ENCODE assay signal across 20 cellular contexts in the genomic region with DNA sequence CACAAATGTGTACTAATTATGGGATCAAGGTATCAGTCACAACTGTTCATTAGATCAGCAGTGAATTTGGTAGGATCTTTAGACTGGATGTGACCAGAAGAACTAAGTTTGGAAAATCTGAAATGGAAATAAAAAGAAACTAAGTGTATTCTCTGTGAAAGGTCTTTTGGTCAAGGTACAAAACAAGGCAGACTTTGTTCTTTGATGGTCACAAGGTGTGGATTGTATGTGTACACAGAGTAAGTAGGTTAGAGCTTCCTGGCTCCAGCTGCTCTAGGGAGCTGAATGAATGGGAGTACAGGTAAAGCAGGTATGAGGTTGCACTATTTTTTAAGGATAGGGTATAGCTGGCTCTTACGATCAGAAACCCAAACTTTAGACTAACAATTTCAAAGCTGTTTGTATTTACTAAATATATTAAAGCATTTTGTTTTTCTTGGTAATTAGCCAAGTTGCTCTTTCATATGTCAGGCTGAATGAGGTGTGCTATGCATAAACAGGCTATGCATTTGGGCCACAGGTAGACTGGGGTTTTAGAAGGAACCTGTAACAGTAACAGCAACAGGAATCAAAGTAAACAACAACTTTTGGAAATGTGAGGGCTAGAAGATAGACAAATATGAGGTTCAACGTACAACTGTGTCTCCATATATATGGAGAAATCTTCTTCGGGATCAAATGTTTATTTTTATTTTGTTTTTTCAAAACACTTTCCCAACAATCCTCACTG. TPM values are rescaled to one million over a fixed set of nuclear protein-coding genes. Genes with fewer than 3 reads are reported as not detected.
DNase-seq lines count a peak whose midpoint lies in the region; ATAC-seq and TF ChIP-seq lines count a peak whose summit lies in the region.
"Had no signal": no experiment of that assay in that cellular context is flagged by ENCODE, and none has a peak within 500 bp of the region (broad histone marks: within the 10 kb centered on the region; RNA-seq: fewer than 3 reads in every experiment).

No MANE protein-coding gene starts in this region.

- H3K4me1 Mint-ChIP-seq in Caco-2 (ENCODE audit: low read depth, unreplicated experiment) (peaks cover 16% of the 10 kb centered on the region), WTC11 (peaks cover 49% of the 10 kb centered on the region)

- POLR2A ChIA-PET in Caco-2 (lab: Charles Lee), result no interaction called here
- POLR2A ChIA-PET in WTC11 (lab: Charles Lee), result no interaction called here

- H3K36me3 Mint-ChIP-seq in Caco-2 (ENCODE audit: insufficient read depth, unreplicated experiment), result peaks cover 11% of the 10 kb centered on the region
- H3K36me3 Mint-ChIP-seq in WTC11, result peaks cover 47% of the 10 kb centered on the region

- H3K27ac Mint-ChIP-seq in Caco-2 (ENCODE audit: unreplicated experiment) (peak overlapping the region; percentile 31), WTC11 (peak overlapping the region; percentile 83)
- H3K27ac Mint-ChIP-seq: activated CD4-positive, alpha-beta T cell treated with anti-CD3 and anti-CD28 coated beads, Interleukin-2, amount 10 ng/mL, durations not matched to agents 7 days and 5 days; activated naive CD4-positive, alpha-beta T cell treated with anti-CD3 and anti-CD28 coated beads, Interleukin-2, amount 10 ng/mL, durations not matched to agents 7 days and 5 days; activated T-cell treated with anti-CD3 and anti-CD28 coated beads, Interleukin-2, amount 50 U/mL, for 72 hours had no signal

- H3K9me3 ChIP-seq in Caco-2, result no peaks in the 10 kb centered on the region
- no peaks in the 10 kb centered on the region for H3K9me3 ChIP-seq in mucosa of descending colon
- H3K9me3 ChIP-seq: SK-N-SH had no signal

- in situ Hi-C loops in ACHN (cut with HindIII; ENCODE audit: low pct_ligation_motif_present, low pct_unique_long_range_greater_than_20kb, low sequenced_read_pairs), result no loop called here

- CTCF ChIA-PET in Caco-2 (lab: Charles Lee), result no interaction called here
- CTCF ChIA-PET in WTC11 (lab: Charles Lee), result interaction anchor here (0.9 kb wide), 1 partner anchor 11 kb away, joined by 3 read pairs; no protein-coding TSS in a partner anchor

- no TSS peak for BruUV-seq in Caco-2 (replicated peaks; lab: Mats Ljungman, UMichigan)

- intact Hi-C loops in Caco-2 (cut with micrococcal nuclease; ENCODE audit: unreplicated experiment), result no loop called here
- intact Hi-C loops in mucosa of descending colon (cut with DNase I, micrococcal nuclease), result no loop called here

- peak; percentile 43; the same call in 1 of the 2 replicates for ATAC-seq in WTC11
- ATAC-seq in mucosa of descending colon, result peak; percentile 99
- ATAC-seq in HG02885 (IDR thresholded peaks at IDR 0.05; ENCODE audit: poor library complexity, unreplicated experiment), result no peak
- ATAC-seq: activated T-cell treated with anti-CD3 and anti-CD28 coated beads, Interleukin-2, amount 50 U/mL, for 72 hours had no signal

- no peaks in the 10 kb centered on the region for H3K9me3 Mint-ChIP-seq in Caco-2 (ENCODE audit: unreplicated experiment)
- H3K9me3 Mint-ChIP-seq in WTC11, result no peaks in the 10 kb centered on the region
- H3K9me3 Mint-ChIP-seq: activated CD4-positive, alpha-beta T cell treated with anti-CD3 and anti-CD28 coated beads, Interleukin-2, amount 10 ng/mL, durations not matched to agents 7 days and 5 days; activated naive CD4-positive, alpha-beta T cell treated with anti-CD3 and anti-CD28 coated beads, Interleukin-2, amount 10 ng/mL, durations not matched to agents 7 days and 5 days; activated T-cell treated with anti-CD3 and anti-CD28 coated beads, Interleukin-2, amount 50 U/mL, for 72 hours had no signal

- H3K27me3 ChIP-seq in Caco-2 (replicated peaks; ENCODE audit: control insufficient read depth, insufficient read depth, low read length), result no peaks in the 10 kb centered on the region
- H3K27me3 ChIP-seq: BLaER1 treated with 17β-estradiol and CSF1 and Interleukin-3, amounts not matched to agents 10 nM and 100 nM; cardiac muscle cell had no signal

- H3K4me1 ChIP-seq in Caco-2 (peaks cover 18% of the 10 kb centered on the region; the same call in 1 of the 2 replicates), mucosa of descending colon (ENCODE audit: low read depth) (peaks cover 7% of the 10 kb centered on the region)

- H3K27me3 Mint-ChIP-seq in Caco-2 (ENCODE audit: insufficient read depth, unreplicated experiment) (no peaks in the 10 kb centered on the region), WTC11 (ENCODE audit: low read depth) (no peaks in the 10 kb centered on the region)
- H3K27me3 Mint-ChIP-seq: activated CD4-positive, alpha-beta T cell treated with anti-CD3 and anti-CD28 coated beads, Interleukin-2, amount 10 ng/mL, durations not matched to agents 7 days and 5 days; activated naive CD4-positive, alpha-beta T cell treated with anti-CD3 and anti-CD28 coated beads, Interleukin-2, amount 10 ng/mL, durations not matched to agents 7 days and 5 days had no signal

- no peaks in the 10 kb centered on the region for H3K36me3 ChIP-seq in Caco-2 (ENCODE audit: control insufficient read depth, insufficient read depth, low read length)
- H3K36me3 ChIP-seq in mucosa of descending colon (ENCODE audit: low read depth), result no peaks in the 10 kb centered on the region
- H3K36me3 ChIP-seq: cardiac muscle cell had no signal

- no peak for TF ChIP-seq CTCF in Caco-2 (IDR thresholded peaks at IDR 0.05; ENCODE audit: insufficient read depth in 1 of 2, low read depth in 1 of 2, low read length in 1 of 2, severe bottlenecking in 1 of 2, unreplicated experiment in 1 of 2)
- TF ChIP-seq CTCF in WTC11 (IDR thresholded peaks at IDR 0.05), result no peak
- TF ChIP-seq CTCF in mucosa of descending colon (IDR thresholded peaks at IDR 0.05), result no peak

- no peak overlapping the region for H3K4me3 ChIP-seq in Caco-2 (ENCODE audit: low read depth, low read length)
- H3K4me3 ChIP-seq in mucosa of descending colon, result no peak overlapping the region
- H3K4me3 ChIP-seq: BLaER1 treated with 17β-estradiol and CSF1 and Interleukin-3, amounts not matched to agents 10 nM and 100 nM; cardiac muscle cell; skin epidermis had no signal

- DNase-seq in Caco-2 (peak; percentile 31 to 40), HT-29 (ENCODE audit: low spot score) (peak; percentile 68), WTC11 (ENCODE audit: low spot score) (no peak), mucosa of descending colon (peak in 1 of 3 donors; percentile 69), T-helper 2 cell (no peak), ACHN (no peak)
- no peak for DNase-seq in effector CD8-positive, alpha-beta T cell (lab: John Stamatoyannopoulos, UW)
- DNase-seq: activated CD4-positive, alpha-beta T cell treated with anti-CD3 and anti-CD28 coated beads, Interleukin-2, amount 10 ng/mL, durations not matched to agents 7 days and 5 days; activated naive CD4-positive, alpha-beta T cell treated with anti-CD3 and anti-CD28 coated beads, Interleukin-2, amount 10 ng/mL, durations not matched to agents 7 days and 5 days; activated T-cell treated with anti-CD3 and anti-CD28 coated beads, Interleukin-2, amount 50 U/mL, for 72 hours; COR-L47; HCEC 1CT; KG1; NCI-H1436 treated with DMSO at 0.1 percent for 48 hours; SK-N-SH; substantia nigra had no signal

- no peak overlapping the region for H3K4me3 Mint-ChIP-seq in Caco-2 (ENCODE audit: unreplicated experiment)
- no peak overlapping the region for H3K4me3 Mint-ChIP-seq in WTC11
- H3K4me3 Mint-ChIP-seq: activated CD4-positive, alpha-beta T cell treated with anti-CD3 and anti-CD28 coated beads, Interleukin-2, amount 10 ng/mL, durations not matched to agents 7 days and 5 days; activated naive CD4-positive, alpha-beta T cell treated with anti-CD3 and anti-CD28 coated beads, Interleukin-2, amount 10 ng/mL, durations not matched to agents 7 days and 5 days; activated T-cell treated with anti-CD3 and anti-CD28 coated beads, Interleukin-2, amount 50 U/mL, for 72 hours had no signal

TF ChIP-seq in WTC11, 78 proteins besides CTCF, POLR2A, EP300 and RAD21 (continues in another document):
- TF ChIP-seq GTF2I (CRISPR knock-in tag; conservative IDR thresholded peaks at IDR 0.05) (no peak), NFATC4 (CRISPR knock-in tag; IDR thresholded peaks at IDR 0.05) (no peak), ZNF423 (CRISPR knock-in tag; IDR thresholded peaks at IDR 0.05) (no peak), SP1 (CRISPR knock-in tag; conservative IDR thresholded peaks at IDR 0.05) (no peak), TEAD1 (CRISPR knock-in tag; IDR thresholded peaks at IDR 0.05) (no peak), FOXP1 (CRISPR knock-in tag; IDR thresholded peaks at IDR 0.05; ENCODE audit: borderline replicate concordance) (no peak)
- TF ChIP-seq, protein P1, sequence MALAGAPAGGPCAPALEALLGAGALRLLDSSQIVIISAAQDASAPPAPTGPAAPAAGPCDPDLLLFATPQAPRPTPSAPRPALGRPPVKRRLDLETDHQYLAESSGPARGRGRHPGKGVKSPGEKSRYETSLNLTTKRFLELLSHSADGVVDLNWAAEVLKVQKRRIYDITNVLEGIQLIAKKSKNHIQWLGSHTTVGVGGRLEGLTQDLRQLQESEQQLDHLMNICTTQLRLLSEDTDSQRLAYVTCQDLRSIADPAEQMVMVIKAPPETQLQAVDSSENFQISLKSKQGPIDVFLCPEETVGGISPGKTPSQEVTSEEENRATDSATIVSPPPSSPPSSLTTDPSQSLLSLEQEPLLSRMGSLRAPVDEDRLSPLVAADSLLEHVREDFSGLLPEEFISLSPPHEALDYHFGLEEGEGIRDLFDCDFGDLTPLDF (CRISPR knock-in tag; IDR thresholded peaks at IDR 0.05), result no peak
- TF ChIP-seq, protein P2, sequence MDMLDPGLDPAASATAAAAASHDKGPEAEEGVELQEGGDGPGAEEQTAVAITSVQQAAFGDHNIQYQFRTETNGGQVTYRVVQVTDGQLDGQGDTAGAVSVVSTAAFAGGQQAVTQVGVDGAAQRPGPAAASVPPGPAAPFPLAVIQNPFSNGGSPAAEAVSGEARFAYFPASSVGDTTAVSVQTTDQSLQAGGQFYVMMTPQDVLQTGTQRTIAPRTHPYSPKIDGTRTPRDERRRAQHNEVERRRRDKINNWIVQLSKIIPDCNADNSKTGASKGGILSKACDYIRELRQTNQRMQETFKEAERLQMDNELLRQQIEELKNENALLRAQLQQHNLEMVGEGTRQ (CRISPR knock-in tag; IDR thresholded peaks at IDR 0.05), result no peak
- TF ChIP-seq, protein P3, sequence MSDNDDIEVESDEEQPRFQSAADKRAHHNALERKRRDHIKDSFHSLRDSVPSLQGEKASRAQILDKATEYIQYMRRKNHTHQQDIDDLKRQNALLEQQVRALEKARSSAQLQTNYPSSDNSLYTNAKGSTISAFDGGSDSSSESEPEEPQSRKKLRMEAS (CRISPR knock-in tag; IDR thresholded peaks at IDR 0.05), result no peak

RNA-seq across cellular contexts. Expression of a gene that starts 32.5 kb away (rescaled TPM):
- total RNA-seq in Caco-2 (2022), result 13.9 and 14.4 TPM in 2 replicates
- total RNA-seq in HT-29 (2014; rRNA removed; shearing (Covaris generic)), result 0.23 and 0.33 TPM in 2 replicates
- 59.1 to 69.1 TPM (median 61.1 TPM) in 3 replicates for total RNA-seq in WTC11 (2021)
- 1 to 10 TPM; 2.7 to 4.1 (median 2.9) TPM for total RNA-seq in mucosa of descending colon

Comparison
In these comparisons a context has a peak if more than half of its experiments do, and no peak if none do; other contexts are left out.
1. DNase-seq: peak in Caco-2 (2 of 2) and HT-29 (single experiment); none in WTC11 (single experiment), effector CD8-positive, alpha-beta T cell (single experiment), T-helper 2 cell (0 of 5) and ACHN (single experiment).